ENCODE assay signal across 21 cellular contexts in the genomic region with DNA sequence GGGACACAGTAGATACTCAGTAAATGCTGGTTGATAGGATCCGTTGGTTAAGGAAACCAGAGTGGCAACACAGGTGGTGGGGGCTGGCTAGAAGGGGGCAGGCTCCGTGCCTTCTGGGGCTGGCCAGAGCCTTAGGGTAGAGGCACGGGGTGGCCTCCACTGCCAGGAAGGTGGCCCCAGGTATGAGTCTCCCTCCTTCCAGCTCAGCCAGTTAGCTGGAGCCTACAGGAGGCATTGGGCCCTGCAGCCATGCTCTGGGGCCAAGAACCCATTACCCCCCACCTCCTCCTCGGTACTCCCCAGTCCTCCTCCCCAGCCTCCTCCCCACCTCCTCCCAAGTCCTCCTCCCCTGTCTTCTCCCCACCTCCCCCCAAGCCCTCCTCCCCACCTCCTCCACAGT. TPM values are rescaled to one million over a fixed set of nuclear protein-coding genes. Genes with fewer than 3 reads are reported as not detected.
DNase-seq lines count a peak whose midpoint lies in the region; ATAC-seq, FAIRE-seq and TF ChIP-seq lines count a peak whose summit lies in the region.
"Had no signal": no experiment of that assay in that cellular context is flagged by ENCODE, and none has a peak within 500 bp of the region (broad histone marks: within the 10 kb centered on the region; RNA-seq: fewer than 3 reads in every experiment).

No MANE protein-coding gene starts in this region.

- no peaks in the 10 kb centered on the region for H3K9me3 ChIP-seq in HepG2 (ENCODE audit: low read length)
- no peaks in the 10 kb centered on the region for H3K9me3 ChIP-seq in right lobe of liver
- no peaks in the 10 kb centered on the region for H3K9me3 ChIP-seq in thymus (ENCODE audit: control insufficient read depth)
- H3K9me3 ChIP-seq: A549, left lung, Peyer's patch, vagina had no signal

- H3K36me3 Mint-ChIP-seq in nephron (ENCODE audit: low read depth) = peaks cover 7% of the 10 kb centered on the region
- H3K36me3 Mint-ChIP-seq: activated naive CD8-positive, alpha-beta T cell treated with anti-CD3 and anti-CD28 coated beads, Interleukin-2, amount 10 ng/mL, durations not matched to agents 7 days and 5 days had no signal

- TF ChIP-seq EP300 in HepG2 (IDR thresholded peaks at IDR 0.05; ENCODE audit: low read depth in 2 of 2, low read length in 2 of 2) (no peak), HepG2 (CRISPR knock-in tag; IDR thresholded peaks at IDR 0.05; ENCODE audit: borderline replicate concordance) (no peak)

- no peak overlapping the region for H3K4me3 ChIP-seq in HepG2 (replicated peaks in 1 of 3; ENCODE audit: insufficient read depth in 1 of 3, low read depth in 2 of 3, low read length in 3 of 3)
- H3K4me3 ChIP-seq in right lobe of liver = no peak overlapping the region
- H3K4me3 ChIP-seq in brain microvascular endothelial cell (ENCODE audit: low read depth, low read length) = no peak overlapping the region
- no peak overlapping the region for H3K4me3 ChIP-seq in thymus (ENCODE audit: low read length)
- H3K4me3 ChIP-seq: A549, left lung, Peyer's patch, vagina had no signal

- H3K4me1 ChIP-seq in HepG2 (ENCODE audit: insufficient read depth, low read length) = peaks cover 41% of the 10 kb centered on the region
- H3K4me1 ChIP-seq in right lobe of liver = peaks cover 0 to 63% (median 31%) of the 10 kb centered on the region in 4 donors
- H3K4me1 ChIP-seq in thymus (ENCODE audit: control insufficient read depth, insufficient read depth, low read length) = peaks cover 71% of the 10 kb centered on the region

- H3K9ac ChIP-seq in HepG2 (ENCODE audit: insufficient read depth, low read depth, low read length) = no peak overlapping the region

- no peak overlapping the region for H2AFZ ChIP-seq in HepG2 (ENCODE audit: low read length)

- H4K20me1 ChIP-seq in HepG2 (ENCODE audit: insufficient read depth, low read length) = peaks cover 47% of the 10 kb centered on the region

- WGBS in HepG2 (ENCODE audit: low lambda C conversion rate) = 98% methylated on average over 3 of the region's 4 CpGs
- 100% methylated on average over 1 of the region's 4 CpGs for WGBS in right lobe of liver (ENCODE audit: insufficient coverage, low coverage, low lambda C conversion rate, missing lambda C conversion rate)
- 42% methylated on average over 4 of the region's 4 CpGs for WGBS in thymus

- POLR2A ChIA-PET in HepG2 (lab: Yijun Ruan, JAX) = no interaction called here

- H3K27ac ChIP-seq in HepG2 (ENCODE audit: extremely low read length, insufficient read depth, low read length) = no peak overlapping the region
- no peak overlapping the region for H3K27ac ChIP-seq in right lobe of liver
- no peak overlapping the region for H3K27ac ChIP-seq in brain microvascular endothelial cell
- peak overlapping the region; percentile 25 for H3K27ac ChIP-seq in thymus (ENCODE audit: low read depth)
- H3K27ac ChIP-seq: A549, HL-60, left lung had no signal

- no peak for ATAC-seq in HepG2
- no peak for ATAC-seq in right lobe of liver
- no peak for ATAC-seq in GM21390 (IDR thresholded peaks at IDR 0.05; ENCODE audit: unreplicated experiment)
- ATAC-seq in HG02938 (IDR thresholded peaks at IDR 0.05; ENCODE audit: unreplicated experiment) = no peak
- ATAC-seq: activated T-cell treated with anti-CD3 and anti-CD28 coated beads, Interleukin-2, amount 50 U/mL, for 72 hours; left lung had no signal

- H3K27me3 ChIP-seq in HepG2 (ENCODE audit: control insufficient read depth in 1 of 2, insufficient read depth in 2 of 2, low read length in 2 of 2) = no peaks in the 10 kb centered on the region
- no peaks in the 10 kb centered on the region for H3K27me3 ChIP-seq in right lobe of liver
- H3K27me3 ChIP-seq in brain microvascular endothelial cell (replicated peaks) = no peaks in the 10 kb centered on the region
- no peaks in the 10 kb centered on the region for H3K27me3 ChIP-seq in thymus (ENCODE audit: control insufficient read depth, insufficient read depth)
- H3K27me3 ChIP-seq: Peyer's patch, vagina had no signal

- BruUV-seq in HepG2 (replicated peaks; lab: Mats Ljungman, UMichigan) = no TSS peak

- no peak for FAIRE-seq in HepG2 (lab: Jason Lieb, UNC)
- FAIRE-seq: A549, TTC549 had no signal

- DNase-seq in HepG2 (ENCODE audit: low spot score) = no peak
- no peak for DNase-seq in right lobe of liver
- no peak for DNase-seq in brain microvascular endothelial cell
- no peak for DNase-seq in NCI-H146 (lab: John Stamatoyannopoulos, UW)
- DNase-seq: activated naive CD8-positive, alpha-beta T cell treated with anti-CD3 and anti-CD28 coated beads, Interleukin-2, amount 10 ng/mL, durations not matched to agents 7 days and 5 days; activated T-cell treated with anti-CD3 and anti-CD28 coated beads, Interleukin-2, amount 50 U/mL, for 72 hours; GOT3; KG1; left lung; NCI-H2171 treated with DMSO at 0.1 percent for 48 hours; Peyer's patch; stimulated activated naive CD4-positive, alpha-beta T cell had no signal

- peaks cover 5 to 26% of the 10 kb centered on the region in 2 experiments; a peak in 4 of 5 replicates for H3K36me3 ChIP-seq in HepG2 (replicated peaks in 1 of 2; ENCODE audit: control insufficient read depth in 1 of 2, insufficient read depth in 2 of 2, low read length in 2 of 2)
- peaks cover 0 to 9% (median 2%) of the 10 kb centered on the region in 4 donors for H3K36me3 ChIP-seq in right lobe of liver
- H3K36me3 ChIP-seq in brain microvascular endothelial cell (replicated peaks) = peaks cover 12% of the 10 kb centered on the region
- peaks cover 10% of the 10 kb centered on the region for H3K36me3 ChIP-seq in thymus (ENCODE audit: control insufficient read depth, insufficient read depth)
- H3K36me3 ChIP-seq: Peyer's patch, vagina had no signal

- no peak overlapping the region for H3K4me2 ChIP-seq in HepG2 (ENCODE audit: low read depth, low read length)
- H3K4me2 ChIP-seq: A549 had no signal

- H3K4me1 Mint-ChIP-seq in nephron = peaks cover 66% of the 10 kb centered on the region

- TF ChIP-seq RAD21 in HepG2 (CRISPR knock-in tag; IDR thresholded peaks at IDR 0.05) = no peak

- H3K9me3 Mint-ChIP-seq in nephron = no peaks in the 10 kb centered on the region
- H3K9me3 Mint-ChIP-seq: activated naive CD8-positive, alpha-beta T cell treated with anti-CD3 and anti-CD28 coated beads, Interleukin-2, amount 10 ng/mL, durations not matched to agents 7 days and 5 days; activated T-cell treated with anti-CD3 and anti-CD28 coated beads, Interleukin-2, amount 50 U/mL, for 72 hours had no signal

- in situ Hi-C loops in HepG2 (cut with HindIII; ENCODE audit: extremely low pct_ligation_motif_present, low pct_unique_long_range_greater_than_20kb) = no loop called here
- in situ Hi-C loops in brain microvascular endothelial cell (cut with HindIII; ENCODE audit: low pct_ligation_motif_present, low sequenced_read_pairs) = no loop called here

- peaks cover 58% of the 10 kb centered on the region for H3K79me2 ChIP-seq in HepG2 (ENCODE audit: insufficient read depth, low read length)

- H3K27ac Mint-ChIP-seq in nephron = peak overlapping the region in 2 of 3 experiments; percentile 48 to 52
- H3K27ac Mint-ChIP-seq: activated naive CD8-positive, alpha-beta T cell treated with anti-CD3 and anti-CD28 coated beads, Interleukin-2, amount 10 ng/mL, durations not matched to agents 7 days and 5 days; activated T-cell treated with anti-CD3 and anti-CD28 coated beads, Interleukin-2, amount 50 U/mL, for 72 hours had no signal

- no peaks in the 10 kb centered on the region for H3K27me3 Mint-ChIP-seq in nephron (ENCODE audit: low read depth)
- H3K27me3 Mint-ChIP-seq: activated naive CD8-positive, alpha-beta T cell treated with anti-CD3 and anti-CD28 coated beads, Interleukin-2, amount 10 ng/mL, durations not matched to agents 7 days and 5 days; progenitor cell of endocrine pancreas had no signal

- no peak for TF ChIP-seq POLR2A in HepG2 (IDR thresholded peaks at IDR 0.05; ENCODE audit: insufficient read depth in 1 of 2, low read depth in 2 of 2, low read length in 2 of 2)
- TF ChIP-seq POLR2A in right lobe of liver (IDR thresholded peaks at IDR 0.05) = no peak

- intact Hi-C loops in HepG2 (cut with micrococcal nuclease; ENCODE audit: unreplicated experiment) = no loop called here
- intact Hi-C loops in right lobe of liver (cut with DNase I) = no loop called here

- no peak overlapping the region for H3K4me3 Mint-ChIP-seq in nephron
- H3K4me3 Mint-ChIP-seq: activated naive CD8-positive, alpha-beta T cell treated with anti-CD3 and anti-CD28 coated beads, Interleukin-2, amount 10 ng/mL, durations not matched to agents 7 days and 5 days; activated T-cell treated with anti-CD3 and anti-CD28 coated beads, Interleukin-2, amount 50 U/mL, for 72 hours had no signal

- TF ChIP-seq CTCF in HepG2 (CRISPR knock-in tag; IDR thresholded peaks at IDR 0.05) (no peak), right lobe of liver (IDR thresholded peaks at IDR 0.05) (peak in 1 of 4 donors; percentile 3), brain microvascular endothelial cell (IDR thresholded peaks at IDR 0.05; ENCODE audit: low read depth, low read length, missing control alignments) (peak; percentile 2), nephron (IDR thresholded peaks at IDR 0.05; ENCODE audit: unreplicated experiment in 3 of 3) (no peak)

- CTCF ChIA-PET in HepG2 (lab: Yijun Ruan, JAX; ENCODE audit: low intra/inter-chr PET ratio, low total read pairs) = no interaction called here

RNA-seq across cellular contexts. Expression of gene CXXC5, which starts 27.7 kb away (rescaled TPM):
- total RNA-seq in HepG2 (2016; rRNA removed; fragmentation: Illumina TruSeq; extraction: Trizol) (30.7 and 33.0 TPM in 2 replicates), right lobe of liver (10 to 100 TPM; 44.5 to 84.9 (median 66.4) TPM)
- 7.4 and 8.6 TPM in 2 replicates for total RNA-seq in HepG2 (2016; cell fraction: cytosol; rRNA removed; fragmentation: Illumina TruSeq; extraction: Trizol; ENCODE audit: low read depth)
- total RNA-seq in HepG2 (2016; cell fraction: insoluble cytoplasmic fraction; rRNA removed; fragmentation: Illumina TruSeq; extraction: Trizol) = 30.5 and 33.5 TPM in 2 replicates
- 32.7 and 37.9 TPM in 2 replicates for total RNA-seq in HepG2 (2016; cell fraction: membrane; rRNA removed; fragmentation: Illumina TruSeq; extraction: Trizol)
- total RNA-seq in HepG2 (2016; cell fraction: nucleus; rRNA removed; fragmentation: Illumina TruSeq; extraction: Trizol) = 17.6 and 21.1 TPM in 2 replicates
- polyA plus RNA-seq in HepG2 (2011; rRNA removed) (27.9 and 32.3 TPM in 2 replicates), thymus (47.9 TPM)
- polyA plus RNA-seq in HepG2 (2011; cell fraction: cytosol; rRNA removed) = 20.7 and 35.7 TPM in 2 replicates
- polyA plus RNA-seq in HepG2 (2011; cell fraction: nucleus; rRNA removed) = 20.0 and 30.1 TPM in 2 replicates
- polyA plus RNA-seq in HepG2 (2012) = 21.9 and 26.2 TPM in 2 replicates
- 7.7 and 8.6 TPM in 2 replicates for polyA plus RNA-seq in HepG2 (2016; cell fraction: cytosol; fragmentation: Illumina TruSeq; extraction: Trizol; ENCODE audit: low read depth)
- polyA plus RNA-seq in HepG2 (2016; cell fraction: insoluble cytoplasmic fraction; fragmentation: Illumina TruSeq; extraction: Trizol; ENCODE audit: low read depth) = 46.9 and 51.9 TPM in 2 replicates
- polyA plus RNA-seq in HepG2 (2016; cell fraction: membrane; fragmentation: Illumina TruSeq; extraction: Trizol; ENCODE audit: low read depth) = 30.1 and 31.3 TPM in 2 replicates
- polyA plus RNA-seq in HepG2 (2016; cell fraction: nucleus; fragmentation: Illumina TruSeq; extraction: Trizol; ENCODE audit: insufficient read depth, low read depth) = 39.0 and 44.0 TPM in 2 replicates
- polyA minus RNA-seq in HepG2 (2011; rRNA and poly(A)+ RNA removed; ENCODE audit: low replicate concordance) = 13.2 and 63.5 TPM in 2 replicates
- polyA minus RNA-seq in HepG2 (2011; cell fraction: cytosol; rRNA and poly(A)+ RNA removed) = 26.9 and 37.6 TPM in 2 replicates
- 18.7 and 20.6 TPM in 2 replicates for polyA minus RNA-seq in HepG2 (2011; cell fraction: nucleus; rRNA and poly(A)+ RNA removed)
